18 cellular contexts compared by ENCODE assay signal in genomic region chr1:198444792-198445191, GRCh38.
A peak's percentile ranks its signal among the peaks of the same experiment; 100 is the strongest.
DNase-seq lines count a peak whose midpoint lies in the region; TF ChIP-seq lines count a peak whose summit lies in the region.
"Had no signal": no experiment of that assay in that cellular context is flagged by ENCODE, and none has a peak within 500 bp of the region (broad histone marks: within the 10 kb centered on the region; RNA-seq: fewer than 3 reads in every experiment).

No MANE protein-coding gene starts in this region.

- no peaks in the 10 kb centered on the region for H3K36me3 ChIP-seq in osteoblast (ENCODE audit: insufficient read depth, low read length)
- H3K36me3 ChIP-seq: BLaER1 treated with 17β-estradiol and CSF1 and Interleukin-3, amounts not matched to agents 10 nM and 100 nM had no signal

- no peaks in the 10 kb centered on the region for H3K79me2 ChIP-seq in osteoblast (ENCODE audit: insufficient read depth, low read length)

- no peak overlapping the region for H3K4me3 ChIP-seq in epithelial cell of esophagus (ENCODE audit: low read length)
- H3K4me3 ChIP-seq in osteoblast (ENCODE audit: insufficient read depth, low read length), result no peak overlapping the region
- H3K4me3 ChIP-seq: BLaER1 treated with 17β-estradiol and CSF1 and Interleukin-3, amounts not matched to agents 10 nM and 100 nM had no signal

- H3K27ac ChIP-seq in osteoblast (ENCODE audit: low read depth, low read length), result peak overlapping the region; percentile 89
- H3K27ac ChIP-seq: BLaER1 treated with 17β-estradiol and CSF1 and Interleukin-3, amounts not matched to agents 10 nM and 100 nM; VCaP had no signal

- BruUV-seq in Calu3 (replicated peaks; lab: Mats Ljungman, UMichigan), result no TSS peak

- intact Hi-C loops in Calu3 (cut with micrococcal nuclease; ENCODE audit: unreplicated experiment), result loop anchor here (5.0 to 10.0 kb wide), 2 partner anchors 170 to 287 kb away; partner anchors contain the start of gene NEK7

- H3K36me3 Mint-ChIP-seq in Calu3 (ENCODE audit: insufficient read depth, unreplicated experiment) (peaks cover 18% of the 10 kb centered on the region), chondrocyte (ENCODE audit: low read depth) (no peaks in the 10 kb centered on the region)
- H3K36me3 Mint-ChIP-seq: naive B cell had no signal

- H3K9me3 Mint-ChIP-seq in Calu3 (ENCODE audit: low read depth, unreplicated experiment) (no peaks in the 10 kb centered on the region), chondrocyte (ENCODE audit: low read depth) (no peaks in the 10 kb centered on the region)
- H3K9me3 Mint-ChIP-seq: activated CD4-positive, alpha-beta memory T cell treated with anti-CD3 and anti-CD28 coated beads, Interleukin-2, amount 10 ng/mL, durations not matched to agents 7 days and 5 days; naive B cell had no signal

- H4K20me1 ChIP-seq in osteoblast (ENCODE audit: insufficient read depth, low read length), result no peaks in the 10 kb centered on the region
- H4K20me1 ChIP-seq: BLaER1 treated with 17β-estradiol and CSF1 and Interleukin-3, amounts not matched to agents 10 nM and 100 nM had no signal

- DNase-seq in Calu3 (no peak), NCI-H226 (peak; percentile 70), epithelial cell of esophagus (ENCODE audit: low read depth) (peak; percentile 58), osteoblast (ENCODE audit: insufficient read length, low spot score, missing footprints) (peak; percentile 45), chondrocyte (ENCODE audit: low spot score) (no peak), T1000 (lab: John Stamatoyannopoulos, UW) (no peak)
- no peak for DNase-seq in stimulated activated CD4-positive, alpha-beta T cell treated with anti-CD3 and anti-CD28 coated beads, Interleukin-2, amount 100 ng/mL, for 24 hours
- DNase-seq in activated CD8-positive, alpha-beta memory T cell treated with anti-CD3 and anti-CD28 coated beads, Interleukin-2, amount 50 U/mL, for 48 hours, result no peak
- DNase-seq: activated CD4-positive, alpha-beta memory T cell treated with anti-CD3 and anti-CD28 coated beads, Interleukin-2, amount 10 ng/mL, durations not matched to agents 7 days and 5 days; amniotic stem cell; cortex of kidney; DND-41; MM.1S; naive B cell; NCI-H2029 treated with DMSO at 0.1 percent for 48 hours; NCI-H774 had no signal

- H3K4me2 ChIP-seq in osteoblast (ENCODE audit: insufficient read depth, low read length), result no peak overlapping the region
- H3K4me2 ChIP-seq: BLaER1 treated with 17β-estradiol and CSF1 and Interleukin-3, amounts not matched to agents 10 nM and 100 nM had no signal

- no peaks in the 10 kb centered on the region for H3K27me3 Mint-ChIP-seq in Calu3 (ENCODE audit: unreplicated experiment)
- H3K27me3 Mint-ChIP-seq in chondrocyte (ENCODE audit: low read depth), result no peaks in the 10 kb centered on the region

- no peak overlapping the region for H2AFZ ChIP-seq in osteoblast (ENCODE audit: low read length)

- peaks cover 22% of the 10 kb centered on the region for H3K4me1 ChIP-seq in osteoblast (ENCODE audit: insufficient read depth, low read length)
- H3K4me1 ChIP-seq: BLaER1 treated with 17β-estradiol and CSF1 and Interleukin-3, amounts not matched to agents 10 nM and 100 nM had no signal

- CTCF ChIA-PET in Calu3 (lab: Charles Lee), result interaction anchor here (1.1 kb wide), 1 partner anchor 278 kb away, joined by 3 read pairs; no protein-coding TSS in a partner anchor

- no peaks in the 10 kb centered on the region for H3K27me3 ChIP-seq in osteoblast (ENCODE audit: insufficient read depth, low read length)
- H3K27me3 ChIP-seq: BLaER1 treated with 17β-estradiol and CSF1 and Interleukin-3, amounts not matched to agents 10 nM and 100 nM had no signal

- peaks cover 67% of the 10 kb centered on the region for H3K4me1 Mint-ChIP-seq in Calu3 (ENCODE audit: low read depth, unreplicated experiment)
- H3K4me1 Mint-ChIP-seq in chondrocyte (ENCODE audit: low read depth), result peaks cover 34% of the 10 kb centered on the region
- H3K4me1 Mint-ChIP-seq: naive B cell had no signal

- TF ChIP-seq CTCF in Calu3 (IDR thresholded peaks at IDR 0.05; ENCODE audit: unreplicated experiment) (no peak), epithelial cell of esophagus (IDR thresholded peaks at IDR 0.05; ENCODE audit: insufficient read depth, low read depth, low read length, missing control alignments) (no peak), osteoblast (IDR thresholded peaks at IDR 0.05; ENCODE audit: extremely low read depth, low read depth, low read length) (no peak), chondrocyte (IDR thresholded peaks at IDR 0.05) (no peak)

- no peaks in the 10 kb centered on the region for H3K9me3 ChIP-seq in osteoblast (ENCODE audit: low read depth, low read length)
- H3K9me3 ChIP-seq: BLaER1 treated with 17β-estradiol and CSF1 and Interleukin-3, amounts not matched to agents 10 nM and 100 nM had no signal

- no peak overlapping the region for H3K4me3 Mint-ChIP-seq in Calu3 (ENCODE audit: low read depth, unreplicated experiment)
- no peak overlapping the region for H3K4me3 Mint-ChIP-seq in chondrocyte (ENCODE audit: unreplicated experiment)
- H3K4me3 Mint-ChIP-seq: activated CD4-positive, alpha-beta memory T cell treated with anti-CD3 and anti-CD28 coated beads, Interleukin-2, amount 10 ng/mL, durations not matched to agents 7 days and 5 days; naive B cell had no signal

- H3K27ac Mint-ChIP-seq in Calu3 (ENCODE audit: unreplicated experiment) (peak overlapping the region; percentile 97), chondrocyte (ENCODE audit: unreplicated experiment) (no peak overlapping the region)
- H3K27ac Mint-ChIP-seq: activated CD4-positive, alpha-beta memory T cell treated with anti-CD3 and anti-CD28 coated beads, Interleukin-2, amount 10 ng/mL, durations not matched to agents 7 days and 5 days; naive B cell had no signal

Comparison
In these comparisons a context has a peak if more than half of its experiments do, and no peak if none do; other contexts are left out.
1. DNase-seq: peak in NCI-H226 (single experiment), epithelial cell of esophagus (single experiment) and osteoblast (single experiment); none in Calu3 (single experiment), chondrocyte (single experiment), stimulated activated CD4-positive, alpha-beta T cell treated with anti-CD3 and anti-CD28 coated beads, Interleukin-2, amount 100 ng/mL, for 24 hours (0 of 2), activated CD8-positive, alpha-beta memory T cell treated with anti-CD3 and anti-CD28 coated beads, Interleukin-2, amount 50 U/mL, for 48 hours (single experiment) and T1000 (single experiment).